In the genomic region with DNA sequence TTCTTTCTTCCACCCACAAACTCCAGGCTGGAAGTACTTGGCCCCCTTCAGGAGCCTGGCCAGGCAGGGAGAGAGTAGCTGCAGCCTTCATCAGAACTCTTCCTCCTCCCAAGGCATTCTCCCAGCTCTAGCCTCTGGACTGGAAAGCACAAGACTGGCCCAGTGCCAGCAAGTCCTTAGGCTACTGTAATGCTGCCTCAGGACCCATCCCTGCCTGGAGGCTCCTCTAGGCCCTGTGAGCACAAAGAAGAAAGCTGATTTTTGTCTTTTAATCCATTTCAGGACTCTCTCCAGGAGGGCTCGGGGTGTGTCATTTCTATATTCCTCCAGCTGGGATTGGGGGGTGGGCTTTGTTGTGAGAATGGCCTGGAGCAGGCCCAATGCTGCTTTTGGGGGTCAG, we compare ENCODE assay signal across 27 cellular contexts. TPM values are rescaled to one million over a fixed set of nuclear protein-coding genes. Genes with fewer than 3 reads are reported as not detected.
"Had no signal": no experiment of that assay in that cellular context is flagged by ENCODE, and none has a peak within 500 bp of the region (broad histone marks: within the 10 kb centered on the region; RNA-seq: fewer than 3 reads in every experiment).

No MANE protein-coding gene starts in this region.

- H3K4me1 Mint-ChIP-seq: activated naive CD4-positive, alpha-beta T cell treated with anti-CD3 and anti-CD28 coated beads, Interleukin-2, amount 50 U/mL, for 24 hours; immature natural killer cell; neural crest cell had no signal

- DNase-seq: activated CD4-positive, alpha-beta T cell treated with anti-CD3 and anti-CD28 coated beads for 1 hour; activated gamma-delta T cell treated with Interleukin-2 at 50 U/mL for 16 hours; activated T-cell treated with anti-CD3 and anti-CD28 coated beads, Interleukin-2, amount 50 U/mL, for 1 hour; anterior cingulate cortex; effector CD4-positive, alpha-beta T cell; foreskin melanocyte; glutamatergic neuron; immature natural killer cell; kidney glomerular epithelial cell; left lung; naive thymus-derived CD4-positive, alpha-beta T cell; stimulated activated CD4-positive, alpha-beta T cell treated with anti-CD3 and anti-CD28 coated beads, Interleukin-2, amount 100 ng/mL, for 48 hours; stimulated activated CD8-positive, alpha-beta memory T cell treated with anti-CD3 and anti-CD28 coated beads, Interleukin-4, amount 100 ng/mL, for 48 hours; stimulated activated naive B cell treated with anti-CD40 and anti-IgM and Interleukin-4, amounts not matched to agents 10 μg/mL and 1 μg/mL and 100 μg/mL, for 72 hours; upper lobe of left lung had no signal

- H3K27ac Mint-ChIP-seq: immature natural killer cell; naive thymus-derived CD4-positive, alpha-beta T cell; stimulated activated naive B cell treated with anti-CD40 and anti-IgM and Interleukin-4, amounts not matched to agents 10 μg/mL and 1 μg/mL and 100 μg/mL, for 72 hours had no signal

- H3K4me3 Mint-ChIP-seq: activated naive CD4-positive, alpha-beta T cell treated with anti-CD3 and anti-CD28 coated beads, Interleukin-2, amount 50 U/mL, for 24 hours; immature natural killer cell; naive thymus-derived CD4-positive, alpha-beta T cell; neural crest cell; stimulated activated naive B cell treated with anti-CD40 and anti-IgM and Interleukin-4, amounts not matched to agents 10 μg/mL and 1 μg/mL and 100 μg/mL, for 72 hours had no signal

- H3K9me3 Mint-ChIP-seq: activated naive CD4-positive, alpha-beta T cell treated with anti-CD3 and anti-CD28 coated beads, Interleukin-2, amount 50 U/mL, for 24 hours; immature natural killer cell; stimulated activated naive B cell treated with anti-CD40 and anti-IgM and Interleukin-4, amounts not matched to agents 10 μg/mL and 1 μg/mL and 100 μg/mL, for 72 hours had no signal

- ATAC-seq: body of pancreas; left lung; naive thymus-derived CD4-positive, alpha-beta T cell; stimulated activated naive B cell treated with anti-CD40 and anti-IgM and Interleukin-4, amounts not matched to agents 10 μg/mL and 1 μg/mL and 100 μg/mL, for 72 hours had no signal

- H3K27me3 Mint-ChIP-seq: activated naive CD4-positive, alpha-beta T cell treated with anti-CD3 and anti-CD28 coated beads, Interleukin-2, amount 50 U/mL, for 24 hours; naive thymus-derived CD4-positive, alpha-beta T cell had no signal

RNA-seq across cellular contexts. Expression of a gene that starts 10.8 kb away (rescaled TPM):
- total RNA-seq: body of pancreas; cardiac muscle cell; cerebellum; hepatocyte; left lung; lung; naive thymus-derived CD4-positive, alpha-beta T cell; neural crest cell; omental fat pad; posterior vena cava; renal cortical epithelial cell; T-helper 2 cell treated with Interferon-gamma antibody and Interleukin-4, amounts not matched to agents 100 ng/mL and 5 ng/mL, for 36 hours; thoracic aorta had no signal

RNA-seq across cellular contexts. Expression of a gene that starts 23.3 kb away (rescaled TPM):
- total RNA-seq: body of pancreas; cardiac muscle cell; cerebellum; hepatocyte; left lung; lung; naive thymus-derived CD4-positive, alpha-beta T cell; neural crest cell; omental fat pad; posterior vena cava; renal cortical epithelial cell; T-helper 2 cell treated with Interferon-gamma antibody and Interleukin-4, amounts not matched to agents 100 ng/mL and 5 ng/mL, for 36 hours; thoracic aorta; upper lobe of left lung had no signal
